ENCODE assay signal across 2 cellular contexts in the genomic region with DNA sequence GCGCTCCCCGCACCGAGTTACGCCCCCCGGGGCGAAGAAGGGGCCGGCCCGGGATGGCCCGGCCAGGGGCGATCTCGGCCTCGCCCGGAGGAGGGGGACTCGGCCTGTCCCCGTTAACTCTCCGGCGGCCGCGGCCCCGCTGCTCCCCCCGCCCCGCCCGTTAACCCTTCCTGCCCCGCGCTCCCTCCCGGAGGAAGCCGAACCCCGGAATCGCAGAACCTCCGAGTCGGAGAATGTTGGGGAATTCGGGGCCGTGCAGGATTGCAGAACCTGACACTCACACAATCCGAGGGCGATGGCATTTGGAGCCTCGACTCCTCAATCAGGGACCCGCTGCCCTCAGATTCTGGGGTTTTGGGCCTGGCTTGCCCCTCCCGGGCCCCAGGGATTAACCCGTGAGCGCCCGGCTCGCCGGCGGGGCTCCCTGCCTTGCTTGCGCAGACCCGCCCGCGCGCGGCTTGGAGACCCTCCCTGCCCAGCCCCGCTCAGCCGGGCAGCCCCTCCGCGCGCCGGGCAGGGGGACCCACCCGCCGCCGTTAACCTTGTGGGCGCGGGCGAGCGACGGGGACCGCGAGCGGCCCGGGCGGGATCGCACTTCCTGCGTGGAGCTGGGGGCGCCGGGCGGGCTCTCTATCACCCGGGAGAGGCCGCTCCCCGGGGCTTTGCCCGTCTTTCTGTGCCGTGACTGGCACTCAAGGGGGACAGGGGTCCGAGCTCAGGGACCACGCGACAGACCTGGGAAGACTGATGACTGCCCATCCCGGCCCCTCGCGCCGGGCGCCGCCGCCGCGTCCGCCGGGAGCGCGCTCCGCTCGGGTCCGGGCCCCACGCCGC.
TF ChIP-seq lines count a peak whose summit lies in the region.

No MANE protein-coding gene starts in this region.

TF ChIP-seq in A549, 52 proteins besides CTCF, POLR2A, EP300 and RAD21 (continued from another document):
- TF ChIP-seq, protein P1, sequence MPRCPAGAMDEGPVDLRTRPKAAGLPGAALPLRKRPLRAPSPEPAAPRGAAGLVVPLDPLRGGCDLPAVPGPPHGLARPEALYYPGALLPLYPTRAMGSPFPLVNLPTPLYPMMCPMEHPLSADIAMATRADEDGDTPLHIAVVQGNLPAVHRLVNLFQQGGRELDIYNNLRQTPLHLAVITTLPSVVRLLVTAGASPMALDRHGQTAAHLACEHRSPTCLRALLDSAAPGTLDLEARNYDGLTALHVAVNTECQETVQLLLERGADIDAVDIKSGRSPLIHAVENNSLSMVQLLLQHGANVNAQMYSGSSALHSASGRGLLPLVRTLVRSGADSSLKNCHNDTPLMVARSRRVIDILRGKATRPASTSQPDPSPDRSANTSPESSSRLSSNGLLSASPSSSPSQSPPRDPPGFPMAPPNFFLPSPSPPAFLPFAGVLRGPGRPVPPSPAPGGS (IDR thresholded peaks at IDR 0.05): no peak
- TF ChIP-seq RNF2 (IDR thresholded peaks at IDR 0.05; ENCODE audit: borderline replicate concordance, low read depth) (no peak), TFCP2L1 (CRISPR knock-in tag; IDR thresholded peaks at IDR 0.05) (no peak), RCOR1 (IDR thresholded peaks at IDR 0.05; ENCODE audit: low read depth, low read length) (no peak), JUN (IDR thresholded peaks at IDR 0.05) (no peak), ATOH8 (CRISPR knock-in tag; IDR thresholded peaks at IDR 0.05; ENCODE audit: low read depth) (no peak), NR3C1 (IDR thresholded peaks at IDR 0.05) (no peak), KDM5A (IDR thresholded peaks at IDR 0.05) (no peak), MAZ (IDR thresholded peaks at IDR 0.05; ENCODE audit: borderline replicate concordance, low read depth, low read length) (no peak), MAX (IDR thresholded peaks at IDR 0.05) (no peak), PHF8 (IDR thresholded peaks at IDR 0.05; ENCODE audit: borderline replicate concordance, low read depth) (no peak), KDM1A (IDR thresholded peaks at IDR 0.05; ENCODE audit: low read depth) (no peak)
- TF ChIP-seq, protein P2, sequence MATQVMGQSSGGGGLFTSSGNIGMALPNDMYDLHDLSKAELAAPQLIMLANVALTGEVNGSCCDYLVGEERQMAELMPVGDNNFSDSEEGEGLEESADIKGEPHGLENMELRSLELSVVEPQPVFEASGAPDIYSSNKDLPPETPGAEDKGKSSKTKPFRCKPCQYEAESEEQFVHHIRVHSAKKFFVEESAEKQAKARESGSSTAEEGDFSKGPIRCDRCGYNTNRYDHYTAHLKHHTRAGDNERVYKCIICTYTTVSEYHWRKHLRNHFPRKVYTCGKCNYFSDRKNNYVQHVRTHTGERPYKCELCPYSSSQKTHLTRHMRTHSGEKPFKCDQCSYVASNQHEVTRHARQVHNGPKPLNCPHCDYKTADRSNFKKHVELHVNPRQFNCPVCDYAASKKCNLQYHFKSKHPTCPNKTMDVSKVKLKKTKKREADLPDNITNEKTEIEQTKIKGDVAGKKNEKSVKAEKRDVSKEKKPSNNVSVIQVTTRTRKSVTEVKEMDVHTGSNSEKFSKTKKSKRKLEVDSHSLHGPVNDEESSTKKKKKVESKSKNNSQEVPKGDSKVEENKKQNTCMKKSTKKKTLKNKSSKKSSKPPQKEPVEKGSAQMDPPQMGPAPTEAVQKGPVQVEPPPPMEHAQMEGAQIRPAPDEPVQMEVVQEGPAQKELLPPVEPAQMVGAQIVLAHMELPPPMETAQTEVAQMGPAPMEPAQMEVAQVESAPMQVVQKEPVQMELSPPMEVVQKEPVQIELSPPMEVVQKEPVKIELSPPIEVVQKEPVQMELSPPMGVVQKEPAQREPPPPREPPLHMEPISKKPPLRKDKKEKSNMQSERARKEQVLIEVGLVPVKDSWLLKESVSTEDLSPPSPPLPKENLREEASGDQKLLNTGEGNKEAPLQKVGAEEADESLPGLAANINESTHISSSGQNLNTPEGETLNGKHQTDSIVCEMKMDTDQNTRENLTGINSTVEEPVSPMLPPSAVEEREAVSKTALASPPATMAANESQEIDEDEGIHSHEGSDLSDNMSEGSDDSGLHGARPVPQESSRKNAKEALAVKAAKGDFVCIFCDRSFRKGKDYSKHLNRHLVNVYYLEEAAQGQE (IDR thresholded peaks at IDR 0.05): no peak

TF ChIP-seq in IMR-90, 13 proteins besides CTCF, POLR2A, EP300 and RAD21 (continued from another document):
- TF ChIP-seq SMC3 (IDR thresholded peaks at IDR 0.05; ENCODE audit: low read depth, low read length) (no peak), FOS (IDR thresholded peaks at IDR 0.05; ENCODE audit: low read depth, low read length) (no peak), MAZ (IDR thresholded peaks at IDR 0.05; ENCODE audit: borderline replicate concordance, low read depth, low read length) (no peak), CHD1 (IDR thresholded peaks at IDR 0.05; ENCODE audit: low read depth, low read length) (no peak), ELK1 (IDR thresholded peaks at IDR 0.05; ENCODE audit: borderline replicate concordance, low read depth, low read length) (no peak), USF2 (IDR thresholded peaks at IDR 0.05; ENCODE audit: low read depth, low read length) (no peak), MAFK (IDR thresholded peaks at IDR 0.05; ENCODE audit: low read depth, low read length) (no peak), MXI1 (IDR thresholded peaks at IDR 0.05; ENCODE audit: borderline replicate concordance, low read depth, low read length) (no peak)
